8 cellular contexts compared by ENCODE assay signal in genomic region chr1:14924012-14924452, GRCh38.
DNase-seq lines count a peak whose midpoint lies in the region; ATAC-seq and TF ChIP-seq lines count a peak whose summit lies in the region.

No MANE protein-coding gene starts in this region.

- no peaks in the 10 kb centered on the region for H3K36me3 ChIP-seq in osteoblast (ENCODE audit: insufficient read depth, low read length)

- peaks cover 17% of the 10 kb centered on the region for H3K79me2 ChIP-seq in osteoblast (ENCODE audit: insufficient read depth, low read length)

- peak; percentile 23 for DNase-seq in NCI-H1105 treated with DMSO at 0.1 percent for 48 hours (lab: John Stamatoyannopoulos, UW)
- no peak for DNase-seq in NCI-H1105 (lab: John Stamatoyannopoulos, UW)
- peak; percentile 33 for DNase-seq in NCI-H460 (ENCODE audit: extremely low read depth, low read depth)
- DNase-seq in activated effector memory CD4-positive, alpha-beta T cell treated with anti-CD3 and anti-CD28 coated beads, Interleukin-2, amount 50 U/mL, for 16 hours, result peak; percentile 74
- peak; percentile 80 for DNase-seq in germinal center (ENCODE audit: low spot score)
- peak; percentile 99 for DNase-seq in osteoblast (ENCODE audit: insufficient read length, low spot score, missing footprints)
- DNase-seq in NCI-H1694 (lab: John Stamatoyannopoulos, UW), result no peak

- peaks cover 20% of the 10 kb centered on the region for H3K4me1 ChIP-seq in osteoblast (ENCODE audit: insufficient read depth, low read length)

- H2AFZ ChIP-seq in osteoblast (ENCODE audit: low read length), result no peak overlapping the region

- H3K27ac ChIP-seq in osteoblast (ENCODE audit: low read depth, low read length), result no peak overlapping the region

- H3K4me3 ChIP-seq in osteoblast (ENCODE audit: insufficient read depth, low read length), result peak overlapping the region; percentile 74

- no peaks in the 10 kb centered on the region for H3K9me3 ChIP-seq in osteoblast (ENCODE audit: low read depth, low read length)

- H3K27me3 ChIP-seq in osteoblast (ENCODE audit: insufficient read depth, low read length), result no peaks in the 10 kb centered on the region

- peak overlapping the region; percentile 73 for H3K4me2 ChIP-seq in osteoblast (ENCODE audit: insufficient read depth, low read length)

- H4K20me1 ChIP-seq in osteoblast (ENCODE audit: insufficient read depth, low read length), result peaks cover 6% of the 10 kb centered on the region

- no peak for ATAC-seq in HG03135 (IDR thresholded peaks at IDR 0.05; ENCODE audit: unreplicated experiment)

- no peak for TF ChIP-seq CTCF in osteoblast (IDR thresholded peaks at IDR 0.05; ENCODE audit: extremely low read depth, low read depth, low read length)

Comparison
In these comparisons a context has a peak if more than half of its experiments do, and no peak if none do; other contexts are left out.
1. DNase-seq: peak in NCI-H1105 treated with DMSO at 0.1 percent for 48 hours (single experiment), NCI-H460 (single experiment), activated effector memory CD4-positive, alpha-beta T cell treated with anti-CD3 and anti-CD28 coated beads, Interleukin-2, amount 50 U/mL, for 16 hours (single experiment), germinal center (single experiment) and osteoblast (single experiment); none in NCI-H1105 (single experiment) and NCI-H1694 (single experiment).